1 cellular context compared by ENCODE assay signal in the genomic region with DNA sequence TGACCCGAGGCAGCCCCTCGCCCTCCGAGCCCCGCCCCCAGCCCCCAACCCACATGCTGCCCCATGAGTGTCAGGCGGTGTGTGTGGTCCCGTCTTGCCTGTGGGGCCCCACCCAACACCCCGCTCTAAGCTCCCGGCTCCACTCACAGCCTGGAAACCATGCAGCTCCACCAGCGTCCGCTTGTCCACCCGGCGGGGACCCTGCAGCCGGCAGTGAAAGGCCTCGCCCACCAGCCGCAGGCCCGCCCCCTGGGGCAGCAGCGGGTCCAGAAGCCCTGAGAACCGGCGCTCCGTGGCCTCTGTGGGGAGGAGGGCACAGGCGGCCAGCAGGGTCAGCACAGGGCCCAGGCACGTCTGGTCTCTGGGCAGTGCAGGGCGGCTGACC.
TF ChIP-seq lines count a peak whose summit lies in the region.

No MANE protein-coding gene starts in this region.

TF ChIP-seq in HepG2, 621 proteins besides CTCF, POLR2A, EP300 and RAD21 (continued from another document):
- TF ChIP-seq, protein P1, sequence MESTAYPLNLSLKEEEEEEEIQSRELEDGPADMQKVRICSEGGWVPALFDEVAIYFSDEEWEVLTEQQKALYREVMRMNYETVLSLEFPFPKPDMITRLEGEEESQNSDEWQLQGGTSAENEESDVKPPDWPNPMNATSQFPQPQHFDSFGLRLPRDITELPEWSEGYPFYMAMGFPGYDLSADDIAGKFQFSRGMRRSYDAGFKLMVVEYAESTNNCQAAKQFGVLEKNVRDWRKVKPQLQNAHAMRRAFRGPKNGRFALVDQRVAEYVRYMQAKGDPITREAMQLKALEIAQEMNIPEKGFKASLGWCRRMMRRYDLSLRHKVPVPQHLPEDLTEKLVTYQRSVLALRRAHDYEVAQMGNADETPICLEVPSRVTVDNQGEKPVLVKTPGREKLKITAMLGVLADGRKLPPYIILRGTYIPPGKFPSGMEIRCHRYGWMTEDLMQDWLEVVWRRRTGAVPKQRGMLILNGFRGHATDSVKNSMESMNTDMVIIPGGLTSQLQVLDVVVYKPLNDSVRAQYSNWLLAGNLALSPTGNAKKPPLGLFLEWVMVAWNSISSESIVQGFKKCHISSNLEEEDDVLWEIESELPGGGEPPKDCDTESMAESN (CRISPR knock-in tag; conservative IDR thresholded peaks at IDR 0.05) = no peak
- TF ChIP-seq KAT7 (CRISPR knock-in tag; IDR thresholded peaks at IDR 0.05; ENCODE audit: borderline replicate concordance) = no peak
- no peak for TF ChIP-seq POGZ (CRISPR knock-in tag; IDR thresholded peaks at IDR 0.05)
- no peak for TF ChIP-seq ZNF431 (CRISPR knock-in tag; IDR thresholded peaks at IDR 0.05; ENCODE audit: borderline replicate concordance, low read depth)
- no peak for TF ChIP-seq MLLT10 (CRISPR knock-in tag; IDR thresholded peaks at IDR 0.05)
- TF ChIP-seq, protein P2, sequence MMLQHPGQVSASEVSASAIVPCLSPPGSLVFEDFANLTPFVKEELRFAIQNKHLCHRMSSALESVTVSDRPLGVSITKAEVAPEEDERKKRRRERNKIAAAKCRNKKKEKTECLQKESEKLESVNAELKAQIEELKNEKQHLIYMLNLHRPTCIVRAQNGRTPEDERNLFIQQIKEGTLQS (CRISPR knock-in tag; IDR thresholded peaks at IDR 0.05) = no peak
- TF ChIP-seq, protein P3, sequence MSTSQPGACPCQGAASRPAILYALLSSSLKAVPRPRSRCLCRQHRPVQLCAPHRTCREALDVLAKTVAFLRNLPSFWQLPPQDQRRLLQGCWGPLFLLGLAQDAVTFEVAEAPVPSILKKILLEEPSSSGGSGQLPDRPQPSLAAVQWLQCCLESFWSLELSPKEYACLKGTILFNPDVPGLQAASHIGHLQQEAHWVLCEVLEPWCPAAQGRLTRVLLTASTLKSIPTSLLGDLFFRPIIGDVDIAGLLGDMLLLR (CRISPR knock-in tag; IDR thresholded peaks at IDR 0.05) = no peak
- TF ChIP-seq HOXA9 (CRISPR knock-in tag; IDR thresholded peaks at IDR 0.05; ENCODE audit: borderline replicate concordance) = no peak
- no peak for TF ChIP-seq REPIN1 (CRISPR knock-in tag; IDR thresholded peaks at IDR 0.05; ENCODE audit: borderline replicate concordance, low read depth)
- peak; percentile 13 for TF ChIP-seq TEAD3 (CRISPR knock-in tag; optimal IDR thresholded peaks at IDR 0.05; ENCODE audit: borderline replicate concordance)
- TF ChIP-seq, protein P4, sequence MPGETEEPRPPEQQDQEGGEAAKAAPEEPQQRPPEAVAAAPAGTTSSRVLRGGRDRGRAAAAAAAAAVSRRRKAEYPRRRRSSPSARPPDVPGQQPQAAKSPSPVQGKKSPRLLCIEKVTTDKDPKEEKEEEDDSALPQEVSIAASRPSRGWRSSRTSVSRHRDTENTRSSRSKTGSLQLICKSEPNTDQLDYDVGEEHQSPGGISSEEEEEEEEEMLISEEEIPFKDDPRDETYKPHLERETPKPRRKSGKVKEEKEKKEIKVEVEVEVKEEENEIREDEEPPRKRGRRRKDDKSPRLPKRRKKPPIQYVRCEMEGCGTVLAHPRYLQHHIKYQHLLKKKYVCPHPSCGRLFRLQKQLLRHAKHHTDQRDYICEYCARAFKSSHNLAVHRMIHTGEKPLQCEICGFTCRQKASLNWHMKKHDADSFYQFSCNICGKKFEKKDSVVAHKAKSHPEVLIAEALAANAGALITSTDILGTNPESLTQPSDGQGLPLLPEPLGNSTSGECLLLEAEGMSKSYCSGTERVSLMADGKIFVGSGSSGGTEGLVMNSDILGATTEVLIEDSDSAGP (CRISPR knock-in tag; IDR thresholded peaks at IDR 0.05; ENCODE audit: borderline replicate concordance) = 0 out of 2 replicates have a peak, but pooled peaks have one; percentile 3
- no peak for TF ChIP-seq SRSF9 (IDR thresholded peaks at IDR 0.05; ENCODE audit: borderline replicate concordance, insufficient read depth, low read depth, low read length, poor library complexity, severe bottlenecking)
- no peak for TF ChIP-seq IRX3 (CRISPR knock-in tag; IDR thresholded peaks at IDR 0.05; ENCODE audit: borderline replicate concordance, low read depth)
- TF ChIP-seq SIX1 (CRISPR knock-in tag; IDR thresholded peaks at IDR 0.05; ENCODE audit: borderline replicate concordance) = no peak
- TF ChIP-seq, protein P5, sequence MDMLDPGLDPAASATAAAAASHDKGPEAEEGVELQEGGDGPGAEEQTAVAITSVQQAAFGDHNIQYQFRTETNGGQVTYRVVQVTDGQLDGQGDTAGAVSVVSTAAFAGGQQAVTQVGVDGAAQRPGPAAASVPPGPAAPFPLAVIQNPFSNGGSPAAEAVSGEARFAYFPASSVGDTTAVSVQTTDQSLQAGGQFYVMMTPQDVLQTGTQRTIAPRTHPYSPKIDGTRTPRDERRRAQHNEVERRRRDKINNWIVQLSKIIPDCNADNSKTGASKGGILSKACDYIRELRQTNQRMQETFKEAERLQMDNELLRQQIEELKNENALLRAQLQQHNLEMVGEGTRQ (IDR thresholded peaks at IDR 0.05; ENCODE audit: low read depth, low read length) = no peak
- TF ChIP-seq, protein P5 (CRISPR knock-in tag; IDR thresholded peaks at IDR 0.05; ENCODE audit: borderline replicate concordance) = no peak
- TF ChIP-seq, protein P6, sequence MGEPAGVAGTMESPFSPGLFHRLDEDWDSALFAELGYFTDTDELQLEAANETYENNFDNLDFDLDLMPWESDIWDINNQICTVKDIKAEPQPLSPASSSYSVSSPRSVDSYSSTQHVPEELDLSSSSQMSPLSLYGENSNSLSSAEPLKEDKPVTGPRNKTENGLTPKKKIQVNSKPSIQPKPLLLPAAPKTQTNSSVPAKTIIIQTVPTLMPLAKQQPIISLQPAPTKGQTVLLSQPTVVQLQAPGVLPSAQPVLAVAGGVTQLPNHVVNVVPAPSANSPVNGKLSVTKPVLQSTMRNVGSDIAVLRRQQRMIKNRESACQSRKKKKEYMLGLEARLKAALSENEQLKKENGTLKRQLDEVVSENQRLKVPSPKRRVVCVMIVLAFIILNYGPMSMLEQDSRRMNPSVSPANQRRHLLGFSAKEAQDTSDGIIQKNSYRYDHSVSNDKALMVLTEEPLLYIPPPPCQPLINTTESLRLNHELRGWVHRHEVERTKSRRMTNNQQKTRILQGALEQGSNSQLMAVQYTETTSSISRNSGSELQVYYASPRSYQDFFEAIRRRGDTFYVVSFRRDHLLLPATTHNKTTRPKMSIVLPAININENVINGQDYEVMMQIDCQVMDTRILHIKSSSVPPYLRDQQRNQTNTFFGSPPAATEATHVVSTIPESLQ (CRISPR knock-in tag; conservative IDR thresholded peaks at IDR 0.05) = no peak
- TF ChIP-seq, protein P7, sequence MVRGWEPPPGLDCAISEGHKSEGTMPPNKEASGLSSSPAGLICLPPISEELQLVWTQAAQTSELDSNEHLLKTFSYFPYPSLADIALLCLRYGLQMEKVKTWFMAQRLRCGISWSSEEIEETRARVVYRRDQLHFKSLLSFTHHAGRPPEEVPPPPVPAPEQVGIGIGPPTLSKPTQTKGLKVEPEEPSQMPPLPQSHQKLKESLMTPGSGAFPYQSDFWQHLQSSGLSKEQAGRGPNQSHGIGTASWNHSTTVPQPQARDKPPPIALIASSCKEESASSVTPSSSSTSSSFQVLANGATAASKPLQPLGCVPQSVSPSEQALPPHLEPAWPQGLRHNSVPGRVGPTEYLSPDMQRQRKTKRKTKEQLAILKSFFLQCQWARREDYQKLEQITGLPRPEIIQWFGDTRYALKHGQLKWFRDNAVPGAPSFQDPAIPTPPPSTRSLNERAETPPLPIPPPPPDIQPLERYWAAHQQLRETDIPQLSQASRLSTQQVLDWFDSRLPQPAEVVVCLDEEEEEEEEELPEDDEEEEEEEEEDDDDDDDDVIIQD (CRISPR knock-in tag; IDR thresholded peaks at IDR 0.05; ENCODE audit: low read depth) = no peak
- no peak for TF ChIP-seq HNRNPH1 (optimal IDR thresholded peaks at IDR 0.05; ENCODE audit: low read depth, low read length)
- TF ChIP-seq IKZF4 (CRISPR knock-in tag; IDR thresholded peaks at IDR 0.05; ENCODE audit: borderline replicate concordance, low read depth, not compliant biosample characterization) = no peak
- TF ChIP-seq, protein P8, sequence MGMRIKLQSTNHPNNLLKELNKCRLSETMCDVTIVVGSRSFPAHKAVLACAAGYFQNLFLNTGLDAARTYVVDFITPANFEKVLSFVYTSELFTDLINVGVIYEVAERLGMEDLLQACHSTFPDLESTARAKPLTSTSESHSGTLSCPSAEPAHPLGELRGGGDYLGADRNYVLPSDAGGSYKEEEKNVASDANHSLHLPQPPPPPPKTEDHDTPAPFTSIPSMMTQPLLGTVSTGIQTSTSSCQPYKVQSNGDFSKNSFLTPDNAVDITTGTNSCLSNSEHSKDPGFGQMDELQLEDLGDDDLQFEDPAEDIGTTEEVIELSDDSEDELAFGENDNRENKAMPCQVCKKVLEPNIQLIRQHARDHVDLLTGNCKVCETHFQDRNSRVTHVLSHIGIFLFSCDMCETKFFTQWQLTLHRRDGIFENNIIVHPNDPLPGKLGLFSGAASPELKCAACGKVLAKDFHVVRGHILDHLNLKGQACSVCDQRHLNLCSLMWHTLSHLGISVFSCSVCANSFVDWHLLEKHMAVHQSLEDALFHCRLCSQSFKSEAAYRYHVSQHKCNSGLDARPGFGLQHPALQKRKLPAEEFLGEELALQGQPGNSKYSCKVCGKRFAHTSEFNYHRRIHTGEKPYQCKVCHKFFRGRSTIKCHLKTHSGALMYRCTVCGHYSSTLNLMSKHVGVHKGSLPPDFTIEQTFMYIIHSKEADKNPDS (CRISPR knock-in tag; IDR thresholded peaks at IDR 0.05) = no peak
- no peak for TF ChIP-seq PAWR (CRISPR knock-in tag; IDR thresholded peaks at IDR 0.05; ENCODE audit: borderline replicate concordance)
- TF ChIP-seq MBNL3 (CRISPR knock-in tag; conservative IDR thresholded peaks at IDR 0.05) = no peak
- TF ChIP-seq NPAS2 (CRISPR knock-in tag; IDR thresholded peaks at IDR 0.05; ENCODE audit: borderline replicate concordance) = no peak
- no peak for TF ChIP-seq SP5 (CRISPR knock-in tag; IDR thresholded peaks at IDR 0.05; ENCODE audit: borderline replicate concordance, low read depth)
